In genomic region chr15:41869770-41870688, GRCh38 we compare ENCODE assay signal across 19 cellular contexts. TPM values are rescaled to one million over a fixed set of nuclear protein-coding genes. Genes with fewer than 3 reads are reported as not detected.
DNase-seq lines count a peak whose midpoint lies in the region; ATAC-seq and TF ChIP-seq lines count a peak whose summit lies in the region.
"Had no signal": no experiment of that assay in that cellular context is flagged by ENCODE, and none has a peak within 500 bp of the region (broad histone marks: within the 10 kb centered on the region; RNA-seq: fewer than 3 reads in every experiment).

No MANE protein-coding gene starts in this region.

- H3K36me3 Mint-ChIP-seq in T-helper 2 cell treated with Interferon-gamma antibody and Interleukin-4, amounts not matched to agents 5 μg/mL and 100 μg/mL, for 36 hours (ENCODE audit: low read depth) = no peaks in the 10 kb centered on the region
- H3K36me3 Mint-ChIP-seq in activated T-helper 2 cell treated with anti-CD3 and anti-CD28 coated beads, Interferon-gamma antibody, Interleukin-2, Interleukin-4, amounts not matched to agents 10 μg/mL and 5 μg/mL and 100 μg/mL, durations not matched to agents 14 hours and 24 hours and 36 hours (ENCODE audit: low read depth) = no peaks in the 10 kb centered on the region

- H2BK12ac ChIP-seq in mesenchymal stem cell (ENCODE audit: low read length in 2 of 2) = no peak overlapping the region

- no peaks in the 10 kb centered on the region for H3K9me3 Mint-ChIP-seq in T-helper 2 cell treated with Interferon-gamma antibody and Interleukin-4, amounts not matched to agents 5 μg/mL and 100 μg/mL, for 36 hours
- no peaks in the 10 kb centered on the region for H3K9me3 Mint-ChIP-seq in activated T-helper 2 cell treated with anti-CD3 and anti-CD28 coated beads, Interferon-gamma antibody, Interleukin-2, Interleukin-4, amounts not matched to agents 10 μg/mL and 5 μg/mL and 100 μg/mL, durations not matched to agents 14 hours and 24 hours and 36 hours
- H3K9me3 Mint-ChIP-seq: dendritic cell treated with granulocyte-macrophage colony-stimulating factor and Interleukin-4, amounts not matched to agents 40 ng/mL and 50 ng/mL, for 4 days had no signal

- H3K36me3 ChIP-seq in HEK293 (ENCODE audit: control insufficient read depth in 2 of 2, insufficient read depth in 1 of 2, low read length in 2 of 2) = no peaks in the 10 kb centered on the region
- peaks cover 0 to 61% of the 10 kb centered on the region in 2 experiments for H3K36me3 ChIP-seq in mesenchymal stem cell (ENCODE audit: control insufficient read depth in 1 of 2, insufficient read depth in 2 of 2, low read depth in 1 of 2, low read length in 2 of 2)
- H3K36me3 ChIP-seq: brain microvascular endothelial cell, MG63, tibial nerve had no signal

- H2BK5ac ChIP-seq in mesenchymal stem cell (ENCODE audit: low read depth, low read length, poor library complexity, severe bottlenecking) = peak overlapping the region; percentile 4

- H3K27ac ChIP-seq in HEK293 (ENCODE audit: extremely low read depth, low read depth, low read length) = no peak overlapping the region
- no peak overlapping the region for H3K27ac ChIP-seq in mesenchymal stem cell (ENCODE audit: low read length, poor library complexity, severe bottlenecking)
- H3K27ac ChIP-seq: brain microvascular endothelial cell, PC-9 had no signal

- peak overlapping the region; percentile 94 for H3K27ac Mint-ChIP-seq in T-helper 2 cell treated with Interferon-gamma antibody and Interleukin-4, amounts not matched to agents 5 μg/mL and 100 μg/mL, for 36 hours
- peak overlapping the region; percentile 73 for H3K27ac Mint-ChIP-seq in activated T-helper 2 cell treated with anti-CD3 and anti-CD28 coated beads, Interferon-gamma antibody, Interleukin-2, Interleukin-4, amounts not matched to agents 10 μg/mL and 5 μg/mL and 100 μg/mL, durations not matched to agents 14 hours and 24 hours and 36 hours
- H3K27ac Mint-ChIP-seq: B cell; dendritic cell treated with granulocyte-macrophage colony-stimulating factor and Interleukin-4, amounts not matched to agents 40 ng/mL and 50 ng/mL, for 4 days had no signal

- peaks cover 4% of the 10 kb centered on the region for H3K4me1 Mint-ChIP-seq in T-helper 2 cell treated with Interferon-gamma antibody and Interleukin-4, amounts not matched to agents 5 μg/mL and 100 μg/mL, for 36 hours (ENCODE audit: low read depth)
- peaks cover 12% of the 10 kb centered on the region for H3K4me1 Mint-ChIP-seq in activated T-helper 2 cell treated with anti-CD3 and anti-CD28 coated beads, Interferon-gamma antibody, Interleukin-2, Interleukin-4, amounts not matched to agents 10 μg/mL and 5 μg/mL and 100 μg/mL, durations not matched to agents 14 hours and 24 hours and 36 hours (ENCODE audit: low read depth)
- H3K4me1 Mint-ChIP-seq: B cell had no signal

- H2AK5ac ChIP-seq in mesenchymal stem cell (ENCODE audit: low read length, severe bottlenecking) = no peak overlapping the region

- peak overlapping the region; percentile 16 for H4K8ac ChIP-seq in mesenchymal stem cell (ENCODE audit: low read length)

- peak overlapping the region; percentile 32 for H3K4me3 Mint-ChIP-seq in T-helper 2 cell treated with Interferon-gamma antibody and Interleukin-4, amounts not matched to agents 5 μg/mL and 100 μg/mL, for 36 hours
- no peak overlapping the region for H3K4me3 Mint-ChIP-seq in activated T-helper 2 cell treated with anti-CD3 and anti-CD28 coated beads, Interferon-gamma antibody, Interleukin-2, Interleukin-4, amounts not matched to agents 10 μg/mL and 5 μg/mL and 100 μg/mL, durations not matched to agents 14 hours and 24 hours and 36 hours (ENCODE audit: low read depth)
- H3K4me3 Mint-ChIP-seq: B cell; dendritic cell treated with granulocyte-macrophage colony-stimulating factor and Interleukin-4, amounts not matched to agents 40 ng/mL and 50 ng/mL, for 4 days had no signal

- no peaks in the 10 kb centered on the region for H3K79me1 ChIP-seq in mesenchymal stem cell (replicated peaks; ENCODE audit: low read length, poor library complexity, severe bottlenecking)

- no peak for TF ChIP-seq CTCF in HEK293 (tag by site-specific recombination; IDR thresholded peaks at IDR 0.05)

- no peak overlapping the region for H2AFZ ChIP-seq in mesenchymal stem cell (ENCODE audit: low read depth, low read length)
- H2AFZ ChIP-seq: PC-9 had no signal

- ATAC-seq in GM18861 (IDR thresholded peaks at IDR 0.05; ENCODE audit: unreplicated experiment) = no peak
- ATAC-seq: right cardiac atrium had no signal

- POLR2A ChIA-PET in HEK293 (lab: Yijun Ruan, JAX) = no interaction called here

- no peak overlapping the region for H3K4me3 ChIP-seq in HEK293 (ENCODE audit: low read depth, low read length)
- H3K4me3 ChIP-seq in mesenchymal stem cell (ENCODE audit: insufficient read depth in 1 of 2, low read depth in 1 of 2, low read length in 2 of 2) = no peak overlapping the region
- H3K4me3 ChIP-seq: MG63, PC-9, tibial nerve had no signal

- no peak for DNase-seq in T-helper 2 cell treated with Interferon-gamma antibody and Interleukin-4, amounts not matched to agents 5 μg/mL and 100 μg/mL, for 36 hours (ENCODE audit: low spot score)
- DNase-seq in T-helper 2 cell (no peak), mesenchymal stem cell (no peak), glomerular visceral epithelial cell (ENCODE audit: extremely low spot score) (no peak), SK-N-DZ (ENCODE audit: low spot score) (no peak)
- DNase-seq in activated T-helper 2 cell treated with anti-CD3 and anti-CD28 coated beads, Interferon-gamma antibody, Interleukin-2, Interleukin-4, amounts not matched to agents 10 μg/mL and 5 μg/mL and 100 μg/mL, durations not matched to agents 14 hours and 24 hours and 36 hours (ENCODE audit: low spot score) = no peak
- DNase-seq: 8988T, activated gamma-delta T cell, foreskin melanocyte, NCI-H774, right cardiac atrium had no signal

- 90% methylated on average over 42 of the region's 42 CpGs for WGBS in mesenchymal stem cell

- intact Hi-C loops in activated T-helper 2 cell treated with anti-CD3 and anti-CD28 coated beads, Interferon-gamma antibody, Interleukin-2, Interleukin-4, amounts not matched to agents 10 μg/mL and 5 μg/mL and 100 μg/mL, durations not matched to agents 14 hours and 24 hours and 36 hours (cut with micrococcal nuclease) = no loop called here

- peaks cover 0 to 34% of the 10 kb centered on the region in 2 experiments for H3K27me3 ChIP-seq in mesenchymal stem cell (ENCODE audit: control insufficient read depth in 1 of 2, insufficient read depth in 1 of 2, low read length in 2 of 2)
- H3K27me3 ChIP-seq: brain microvascular endothelial cell, MG63, tibial nerve had no signal

- H3K27me3 Mint-ChIP-seq in T-helper 2 cell treated with Interferon-gamma antibody and Interleukin-4, amounts not matched to agents 5 μg/mL and 100 μg/mL, for 36 hours (ENCODE audit: low read depth) = no peaks in the 10 kb centered on the region
- H3K27me3 Mint-ChIP-seq in activated T-helper 2 cell treated with anti-CD3 and anti-CD28 coated beads, Interferon-gamma antibody, Interleukin-2, Interleukin-4, amounts not matched to agents 10 μg/mL and 5 μg/mL and 100 μg/mL, durations not matched to agents 14 hours and 24 hours and 36 hours (ENCODE audit: low read depth) = no peaks in the 10 kb centered on the region

- H2BK120ac ChIP-seq in mesenchymal stem cell (ENCODE audit: low read depth, low read length) = no peak overlapping the region

- peak overlapping the region in 1 of 2 experiments; percentile 68 for H3K14ac ChIP-seq in mesenchymal stem cell (ENCODE audit: low read length in 2 of 2)

- no peak overlapping the region for H2BK15ac ChIP-seq in mesenchymal stem cell (ENCODE audit: low read depth, poor library complexity, severe bottlenecking)

- no peak overlapping the region for H4K91ac ChIP-seq in mesenchymal stem cell (ENCODE audit: low read length)

- H3K4ac ChIP-seq in mesenchymal stem cell (ENCODE audit: low read depth in 1 of 2, low read length in 2 of 2) = no peak overlapping the region

- H3K4me1 ChIP-seq in HEK293 (ENCODE audit: control insufficient read depth, insufficient read depth, low read length) = peaks cover 2% of the 10 kb centered on the region; the same call in 1 of the 2 replicates
- peaks cover 26% of the 10 kb centered on the region for H3K4me1 ChIP-seq in mesenchymal stem cell (ENCODE audit: control insufficient read depth, insufficient read depth, low read depth, low read length)

- H3K23ac ChIP-seq in mesenchymal stem cell (ENCODE audit: low read length in 2 of 2) = no peak overlapping the region

- H3K18ac ChIP-seq in mesenchymal stem cell (ENCODE audit: low read depth in 1 of 2, low read length in 2 of 2) = no peak overlapping the region

- H3K9me3 ChIP-seq in HEK293 (ENCODE audit: control insufficient read depth, insufficient read depth, low read depth, low read length) = no peaks in the 10 kb centered on the region
- H3K9me3 ChIP-seq in mesenchymal stem cell (ENCODE audit: control insufficient read depth, low read length) = no peaks in the 10 kb centered on the region
- H3K9me3 ChIP-seq: MG63, tibial nerve had no signal

- no peak overlapping the region for H3K9ac ChIP-seq in mesenchymal stem cell (ENCODE audit: low read length)

- CTCF ChIA-PET in HEK293 (lab: Yijun Ruan, JAX) = interaction anchor here (0.7 kb wide), 1 partner anchor 125 kb away, joined by 4 read pairs; no protein-coding TSS in a partner anchor

- H3K4me2 ChIP-seq in mesenchymal stem cell (ENCODE audit: low read length, poor library complexity, severe bottlenecking) = no peak overlapping the region
- H3K4me2 ChIP-seq: PC-9 had no signal

RNA-seq across cellular contexts. Expression of gene SPTBN5, which starts 23.8 kb away (rescaled TPM):
- 0.41 and 0.90 TPM in 2 replicates for total RNA-seq in activated T-helper 2 cell treated with anti-CD3 and anti-CD28 coated beads, Interferon-gamma antibody, Interleukin-2, Interleukin-4, amounts not matched to agents 10 μg/mL and 5 μg/mL and 100 μg/mL, durations not matched to agents 14 hours and 24 hours and 36 hours
- 0.32 TPM for polyA plus RNA-seq in mesenchymal stem cell (2013, experiment 1 of 2)
- 0.29 TPM for polyA plus RNA-seq in mesenchymal stem cell (2013, experiment 2 of 2)
- 0.73 and 0.75 TPM in 2 replicates for polyA plus RNA-seq in SK-N-DZ (2014; cell fraction: cytosol; rRNA removed)
- 5.2 and 8.0 TPM in 2 replicates for polyA plus RNA-seq in SK-N-DZ (2014; cell fraction: nucleus; rRNA removed)

RNA-seq across cellular contexts. Expression of gene PLA2G4B, which starts 31.4 kb away (rescaled TPM):
- total RNA-seq in activated T-helper 2 cell treated with anti-CD3 and anti-CD28 coated beads, Interferon-gamma antibody, Interleukin-2, Interleukin-4, amounts not matched to agents 10 μg/mL and 5 μg/mL and 100 μg/mL, durations not matched to agents 14 hours and 24 hours and 36 hours = 8.0 and 10.5 TPM in 2 replicates
- polyA plus RNA-seq in mesenchymal stem cell (2013, experiment 1 of 2) = 3.3 TPM
- polyA plus RNA-seq in mesenchymal stem cell (2013, experiment 2 of 2) = 2.0 TPM
- 1.4 and 1.7 TPM in 2 replicates for polyA plus RNA-seq in SK-N-DZ (2014; cell fraction: cytosol; rRNA removed)
- polyA plus RNA-seq in SK-N-DZ (2014; cell fraction: nucleus; rRNA removed) = 36.4 and 46.9 TPM in 2 replicates

RNA-seq across cellular contexts. Expression of gene JMJD7, which starts 42.1 kb away (rescaled TPM):
- total RNA-seq in activated T-helper 2 cell treated with anti-CD3 and anti-CD28 coated beads, Interferon-gamma antibody, Interleukin-2, Interleukin-4, amounts not matched to agents 10 μg/mL and 5 μg/mL and 100 μg/mL, durations not matched to agents 14 hours and 24 hours and 36 hours = 15.7 and 20.0 TPM in 2 replicates
- 2.6 TPM for polyA plus RNA-seq in mesenchymal stem cell (2013, experiment 1 of 2)
- polyA plus RNA-seq in mesenchymal stem cell (2013, experiment 2 of 2) = 2.5 TPM
- polyA plus RNA-seq in SK-N-DZ (2014; cell fraction: cytosol; rRNA removed) = 9.5 and 10.0 TPM in 2 replicates
- 25.2 and 26.4 TPM in 2 replicates for polyA plus RNA-seq in SK-N-DZ (2014; cell fraction: nucleus; rRNA removed)
